In the genomic region with DNA sequence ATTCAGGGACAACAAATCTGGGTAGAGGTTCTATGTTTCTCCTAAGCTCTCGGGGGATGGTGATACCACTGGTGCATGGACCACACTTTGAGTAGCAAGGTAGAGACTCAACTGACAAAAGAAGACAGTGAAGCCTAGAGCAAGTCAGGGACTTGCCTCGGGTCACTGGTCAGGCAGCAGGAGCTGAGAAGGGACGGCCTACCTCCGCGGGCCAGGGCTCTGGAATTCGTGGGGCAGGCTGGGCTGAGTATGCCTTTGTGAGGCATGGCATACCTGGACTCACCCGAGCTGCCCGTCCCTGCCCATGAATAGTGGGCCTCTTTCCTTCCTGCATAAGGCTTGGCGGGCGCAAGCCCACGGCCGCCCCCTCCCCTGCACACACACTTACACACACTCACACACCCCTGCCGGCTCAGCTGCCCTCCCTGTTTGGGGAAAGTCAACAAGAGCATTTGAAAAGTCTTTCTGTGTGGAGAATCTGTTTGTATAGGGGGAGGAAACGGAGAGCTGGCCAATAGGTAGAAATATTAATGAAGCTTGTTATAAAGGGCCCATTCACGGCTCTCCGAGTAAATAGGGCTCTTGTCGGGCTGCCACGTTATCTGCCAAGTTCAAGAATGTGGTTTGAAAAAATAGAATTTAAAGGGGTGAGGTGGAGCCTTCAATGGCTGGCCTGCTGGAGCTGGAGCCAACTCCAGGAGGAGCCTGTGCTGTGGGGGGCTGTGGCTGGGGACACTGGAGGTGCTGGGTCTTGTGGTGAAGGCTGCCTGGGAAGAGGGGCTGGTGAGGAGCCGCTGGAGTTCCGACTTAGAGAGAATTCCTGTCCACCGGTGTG, we compare ENCODE assay signal across 10 cellular contexts. TPM values are rescaled to one million over a fixed set of nuclear protein-coding genes. Genes with fewer than 3 reads are reported as not detected.
DNase-seq lines count a peak whose midpoint lies in the region; FAIRE-seq and TF ChIP-seq lines count a peak whose summit lies in the region.
"Had no signal": no experiment of that assay in that cellular context is flagged by ENCODE, and none has a peak within 500 bp of the region (broad histone marks: within the 10 kb centered on the region; RNA-seq: fewer than 3 reads in every experiment).

No MANE protein-coding gene starts in this region.

- H3K27ac ChIP-seq in breast epithelium: peak overlapping the region; percentile 66 to 81

- H3K27me3 ChIP-seq in breast epithelium: no peaks in the 10 kb centered on the region

- no peaks in the 10 kb centered on the region for H3K9me3 Mint-ChIP-seq in nephron progenitor cell
- H3K9me3 Mint-ChIP-seq: HFFc6 had no signal

- peaks cover 0 to 4% of the 10 kb centered on the region in 2 donors for H3K4me1 ChIP-seq in breast epithelium

- peaks cover 21% of the 10 kb centered on the region for H3K27me3 Mint-ChIP-seq in nephron progenitor cell (ENCODE audit: low read depth, poor library complexity)

- no peaks in the 10 kb centered on the region for H3K9me3 ChIP-seq in breast epithelium

- peak overlapping the region in 1 of 3 donors; percentile 36 for H3K4me3 ChIP-seq in breast epithelium

- TF ChIP-seq CTCF in breast epithelium (IDR thresholded peaks at IDR 0.05) (no peak), nephron progenitor cell (IDR thresholded peaks at IDR 0.05) (no peak)

- no peak overlapping the region for H3K4me3 Mint-ChIP-seq in nephron progenitor cell
- H3K4me3 Mint-ChIP-seq: HFFc6 had no signal

- FAIRE-seq in urothelium cell line (lab: Jason Lieb, UNC): no peak

- DNase-seq in COLO829 (ENCODE audit: low spot score): peak; percentile 97
- DNase-seq in NCI-H1092 (lab: John Stamatoyannopoulos, UW): peak; percentile 28
- peak in 1 of 2 donors; percentile 42 for DNase-seq in breast epithelium (ENCODE audit: low spot score in 2 of 2)
- DNase-seq in nephron progenitor cell: peak; percentile 45
- DNase-seq in cortex of kidney (lab: John Stamatoyannopoulos, UW): no peak
- DNase-seq in urothelium cell line (ENCODE audit: low spot score): no peak
- no peak for DNase-seq in cerebellum (ENCODE audit: low spot score)
- DNase-seq in AG08395 (ENCODE audit: low spot score): no peak
- DNase-seq: activated CD4-positive, CD25-positive, alpha-beta regulatory T cell treated with anti-CD3 and anti-CD28 coated beads, Interleukin-2, amount 50 U/mL, for 72 hours; HFFc6 had no signal

- no peaks in the 10 kb centered on the region for H3K36me3 Mint-ChIP-seq in nephron progenitor cell (ENCODE audit: low read depth)

- intact Hi-C loops in breast epithelium (cut with DNase I; ENCODE audit: low total_unique reads): no loop called here

- peaks cover 53% of the 10 kb centered on the region for H3K4me1 Mint-ChIP-seq in nephron progenitor cell

- no peak for TF ChIP-seq POLR2A in breast epithelium (IDR thresholded peaks at IDR 0.05)

- peak overlapping the region; percentile 39 for H3K27ac Mint-ChIP-seq in nephron progenitor cell
- H3K27ac Mint-ChIP-seq: HFFc6 had no signal

- H3K36me3 ChIP-seq in breast epithelium: no peaks in the 10 kb centered on the region

RNA-seq across cellular contexts. Expression of a gene that starts 19.1 kb away (rescaled TPM):
- total RNA-seq in breast epithelium (10 to 100 TPM in 2 of 3 donors, not detected in 1; 14.4 to 34.4 TPM), cerebellum (11.6 TPM)
- total RNA-seq: HFFc6 had no signal

RNA-seq across cellular contexts. Expression of a gene that starts 37.1 kb away (rescaled TPM):
- total RNA-seq in breast epithelium (10 to 100 TPM in 1 of 3 donors, 1 to 10 TPM in 2; 3.5 to 22.0 (median 6.7) TPM), cerebellum (15.5 TPM)

RNA-seq across cellular contexts. Expression of a gene that starts 40.1 kb away (rescaled TPM):
- total RNA-seq in breast epithelium (under 1 TPM in 1 of 3 donors, not detected in 2; 0.66 TPM), cerebellum (not detected)
- total RNA-seq: HFFc6 had no signal

Comparison
In these comparisons a context has a peak if more than half of its experiments do, and no peak if none do; other contexts are left out.
1. DNase-seq: peak in COLO829 (single experiment), NCI-H1092 (single experiment) and nephron progenitor cell (single experiment); none in cortex of kidney (single experiment), urothelium cell line (single experiment), cerebellum (single experiment) and AG08395 (single experiment).